11 cellular contexts compared by ENCODE assay signal in genomic region chr21:37631319-37632117, GRCh38.
DNase-seq lines count a peak whose midpoint lies in the region; ATAC-seq, FAIRE-seq and TF ChIP-seq lines count a peak whose summit lies in the region.
"Had no signal": no experiment of that assay in that cellular context is flagged by ENCODE, and none has a peak within 500 bp of the region (broad histone marks: within the 10 kb centered on the region; RNA-seq: fewer than 3 reads in every experiment).

No MANE protein-coding gene starts in this region.

- TF ChIP-seq POLR2A in GM12892 (IDR thresholded peaks at IDR 0.05; ENCODE audit: low read depth, low read length) (no peak), right lobe of liver (IDR thresholded peaks at IDR 0.05) (no peak)

- intact Hi-C loops in right lobe of liver (cut with DNase I), result no loop called here
- intact Hi-C loops in head of caudate nucleus (cut with DNase I), result no loop called here

- ATAC-seq in GM23338 (peak; percentile 99), RWPE2 (ENCODE audit: low read depth) (peak; percentile 59), right lobe of liver (peak; percentile 83 to 95 (median 90)), HG03135 (IDR thresholded peaks at IDR 0.05; ENCODE audit: unreplicated experiment) (no peak)

- H3K27me3 ChIP-seq in GM23338 (ENCODE audit: insufficient read depth) (no peaks in the 10 kb centered on the region), RWPE2 (ENCODE audit: insufficient read depth, poor library complexity, severe bottlenecking) (no peaks in the 10 kb centered on the region), right lobe of liver (no peaks in the 10 kb centered on the region)

- 0 out of 2 replicates have a peak, but pooled peaks cover 5% of the 10 kb centered on the region for H3F3A ChIP-seq in GM23338 (replicated peaks; ENCODE audit: low read depth)

- H4K20me1 ChIP-seq in GM23338 (replicated peaks; ENCODE audit: insufficient read depth), result no peaks in the 10 kb centered on the region

- peak overlapping the region; percentile 19; the same call in 1 of the 2 replicates for H3K4me3 ChIP-seq in GM23338
- H3K4me3 ChIP-seq in RWPE2 (ENCODE audit: severe bottlenecking), result no peak overlapping the region
- peak overlapping the region in 1 of 3 donors; percentile 2 for H3K4me3 ChIP-seq in right lobe of liver
- H3K4me3 ChIP-seq: SK-N-MC had no signal

- peak; percentile 83 for FAIRE-seq in GM12892 (lab: Jason Lieb, UNC)

- H3K9me3 ChIP-seq in RWPE2 (ENCODE audit: severe bottlenecking), result peaks cover 3% of the 10 kb centered on the region
- H3K9me3 ChIP-seq in right lobe of liver, result no peaks in the 10 kb centered on the region

- peak overlapping the region; percentile 3; the same call in 1 of the 2 replicates for H2AFZ ChIP-seq in GM23338

- no peak for TF ChIP-seq CTCF in GM23338 (conservative IDR thresholded peaks at IDR 0.05; ENCODE audit: low read depth in 2 of 2)
- TF ChIP-seq CTCF in RWPE2 (IDR thresholded peaks at IDR 0.05; ENCODE audit: poor library complexity, severe bottlenecking), result no peak
- no peak for TF ChIP-seq CTCF in right lobe of liver (IDR thresholded peaks at IDR 0.05)

- peaks cover 27% of the 10 kb centered on the region for H3K4me1 Mint-ChIP-seq in GM23338

- peak overlapping the region; percentile 48 for H3K4me3 Mint-ChIP-seq in GM23338
- H3K4me3 Mint-ChIP-seq: IgD-negative memory B cell had no signal

- peak overlapping the region; percentile 96 for H3K27ac Mint-ChIP-seq in GM23338
- H3K27ac Mint-ChIP-seq: activated naive CD4-positive, alpha-beta T cell treated with anti-CD3 and anti-CD28 coated beads, Interleukin-2, amount 50 U/mL, for 72 hours; IgD-negative memory B cell had no signal

- H3K36me3 Mint-ChIP-seq in GM23338 (ENCODE audit: low read depth), result peaks cover 33% of the 10 kb centered on the region
- H3K36me3 Mint-ChIP-seq: IgD-negative memory B cell had no signal

- H3K27ac ChIP-seq in GM23338 (ENCODE audit: low read depth) (peak overlapping the region; percentile 92), RWPE2 (ENCODE audit: poor library complexity, severe bottlenecking) (no peak overlapping the region), right lobe of liver (no peak overlapping the region)
- H3K27ac ChIP-seq: SK-N-MC had no signal

- H3K36me3 ChIP-seq in GM23338 (ENCODE audit: insufficient read depth) (peaks cover 9% of the 10 kb centered on the region), RWPE2 (ENCODE audit: low read depth) (no peaks in the 10 kb centered on the region), right lobe of liver (no peaks in the 10 kb centered on the region)

- H3K9me3 Mint-ChIP-seq in GM23338, result peaks cover 31% of the 10 kb centered on the region
- H3K9me3 Mint-ChIP-seq: activated naive CD4-positive, alpha-beta T cell treated with anti-CD3 and anti-CD28 coated beads, Interleukin-2, amount 50 U/mL, for 72 hours had no signal

- WGBS in right lobe of liver (ENCODE audit: insufficient coverage, low coverage, low lambda C conversion rate, missing lambda C conversion rate), result 34% methylated on average over 12 of the region's 12 CpGs

- H3K4me2 ChIP-seq in GM23338, result peak overlapping the region; percentile 50

- no peaks in the 10 kb centered on the region for H3K79me2 ChIP-seq in GM23338 (replicated peaks; ENCODE audit: insufficient read depth)

- H3K27me3 Mint-ChIP-seq in GM23338 (ENCODE audit: insufficient read depth, low read depth, poor library complexity), result peaks cover 3% of the 10 kb centered on the region

- H3K4me1 ChIP-seq in GM23338 (ENCODE audit: insufficient read depth) (peaks cover 29% of the 10 kb centered on the region), RWPE2 (ENCODE audit: insufficient read depth, poor library complexity, severe bottlenecking) (peaks cover 12% of the 10 kb centered on the region), right lobe of liver (peaks cover 0 to 20% (median 2%) of the 10 kb centered on the region in 4 donors)

- no peak for DNase-seq in GM12892 (ENCODE audit: insufficient read length)
- peak; percentile 86 for DNase-seq in GM23338 (ENCODE audit: low spot score)
- DNase-seq in RWPE2 (ENCODE audit: low spot score), result no peak
- peak in 2 of 3 donors; percentile 68 to 71 for DNase-seq in right lobe of liver
- DNase-seq in activated effector memory CD4-positive, alpha-beta T cell treated with anti-CD3 and anti-CD28 coated beads, Interleukin-2, amount 50 U/mL, for 16 hours, result no peak
- DNase-seq in NCI-H1930 (lab: John Stamatoyannopoulos, UW), result no peak
- DNase-seq in head of caudate nucleus, result no peak

- H3K9me2 ChIP-seq in GM23338 (ENCODE audit: insufficient read depth), result peaks cover 6% of the 10 kb centered on the region; the same call in 1 of the 2 replicates

TF ChIP-seq in GM23338, 12 proteins besides CTCF, POLR2A, EP300 and RAD21:
- no peak for TF ChIP-seq ETS1 (IDR thresholded peaks at IDR 0.05)
- TF ChIP-seq EZH2phosphoT487 (IDR thresholded peaks at IDR 0.05; ENCODE audit: unreplicated experiment), result no peak
- no peak for TF ChIP-seq POLR2AphosphoS5 (IDR thresholded peaks at IDR 0.05; ENCODE audit: low read depth)
- 0 out of 2 replicates have a peak, but pooled peaks have one; percentile 18 for TF ChIP-seq ZNF462 (CRISPR knock-in tag; IDR thresholded peaks at IDR 0.05)
- no peak for TF ChIP-seq NANOG (IDR thresholded peaks at IDR 0.05; ENCODE audit: borderline replicate concordance)
TF ChIP-seq in GM23338: peak in this region for 1.

Comparison
In these comparisons a context has a peak if more than half of its experiments do, and no peak if none do; other contexts are left out.
1. DNase-seq: peak in GM23338 (single experiment) and right lobe of liver (2 of 3); none in GM12892 (single experiment), RWPE2 (single experiment), activated effector memory CD4-positive, alpha-beta T cell treated with anti-CD3 and anti-CD28 coated beads, Interleukin-2, amount 50 U/mL, for 16 hours (single experiment), NCI-H1930 (0 of 2) and head of caudate nucleus (0 of 42).